1 cellular context compared by ENCODE assay signal in the genomic region with DNA sequence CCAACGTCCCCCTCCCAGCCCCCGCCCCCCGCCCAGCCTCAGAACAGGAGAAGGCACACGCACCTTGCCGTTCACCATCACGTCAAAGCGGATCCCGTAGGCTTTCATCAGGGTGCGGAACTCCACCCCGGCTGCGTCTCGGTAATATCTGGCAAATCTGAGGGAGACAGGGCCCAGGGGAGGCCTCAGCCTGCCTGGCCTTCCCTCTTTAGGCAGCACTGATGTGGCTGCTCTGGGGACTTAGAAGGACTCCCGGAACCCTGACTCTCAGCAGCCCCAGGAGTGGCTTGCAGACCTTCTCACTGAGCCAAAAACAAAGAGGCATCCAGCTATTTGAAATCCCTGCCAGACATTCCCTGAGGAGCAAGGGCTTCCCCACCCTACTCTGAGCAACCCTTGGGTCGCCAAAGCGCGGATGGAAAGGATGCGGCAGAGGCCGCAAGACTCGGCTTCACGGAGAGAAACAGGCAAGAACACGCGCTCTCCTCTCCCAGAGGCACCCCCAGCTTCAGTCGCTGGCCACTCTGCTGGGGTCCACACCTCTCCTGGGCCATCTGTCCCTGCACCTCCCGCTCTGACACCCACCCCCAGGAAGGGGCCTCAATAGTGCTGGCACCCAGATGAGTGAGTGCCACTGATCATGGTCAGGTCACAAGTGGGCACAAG.
A peak's percentile ranks its signal among the peaks of the same experiment; 100 is the strongest.
TF ChIP-seq lines count a peak whose summit lies in the region.

No MANE protein-coding gene starts in this region.

TF ChIP-seq in H1, 55 proteins besides CTCF, POLR2A, EP300 and RAD21:
- TF ChIP-seq FOSL1 (IDR thresholded peaks at IDR 0.05; ENCODE audit: insufficient read depth, low read depth, low read length) (0 out of 2 replicates have a peak, but pooled peaks have one; percentile 77), CHD2 (IDR thresholded peaks at IDR 0.05; ENCODE audit: low read length) (no peak)
